Comparison of ENCODE assay signal across 1 cellular context in genomic region chr6:107443066-107443903, GRCh38.
TF ChIP-seq lines count a peak whose summit lies in the region.

No MANE protein-coding gene starts in this region.

TF ChIP-seq in endothelial cell of umbilical vein, 7 proteins besides CTCF, POLR2A, EP300 and RAD21:
- no peak for TF ChIP-seq MYC (IDR thresholded peaks at IDR 0.05; ENCODE audit: low read depth, low read length)
- no peak for TF ChIP-seq JUN (IDR thresholded peaks at IDR 0.05; ENCODE audit: borderline replicate concordance, insufficient read depth, insufficient read length, low read depth)
- no peak for TF ChIP-seq MAX (IDR thresholded peaks at IDR 0.05; ENCODE audit: insufficient read depth, insufficient read length)
